In genomic region chr6:29943053-29943966, GRCh38 we compare ENCODE assay signal across 8 cellular contexts.
A peak's percentile ranks its signal among the peaks of the same experiment; 100 is the strongest.
DNase-seq lines count a peak whose midpoint lies in the region; ATAC-seq and TF ChIP-seq lines count a peak whose summit lies in the region.

No MANE protein-coding gene starts in this region.

- H3K36me3 ChIP-seq in RWPE2 (ENCODE audit: low read depth) (peaks cover 31% of the 10 kb centered on the region), endocrine pancreas (ENCODE audit: control insufficient read depth, insufficient read depth, low read length) (no peaks in the 10 kb centered on the region)

- H3K4me1 ChIP-seq in RWPE2 (ENCODE audit: insufficient read depth, poor library complexity, severe bottlenecking) (peaks cover 5% of the 10 kb centered on the region), endocrine pancreas (ENCODE audit: control insufficient read depth, insufficient read depth, low read length) (peaks cover 5% of the 10 kb centered on the region)

- H3K36me3 Mint-ChIP-seq in nephron (ENCODE audit: low read depth), result peaks cover 22% of the 10 kb centered on the region

- peaks cover 28% of the 10 kb centered on the region for H3K4me1 Mint-ChIP-seq in nephron

- peaks cover 21% of the 10 kb centered on the region for H3K27me3 Mint-ChIP-seq in nephron (ENCODE audit: low read depth)

- H3K9me3 ChIP-seq in RWPE2 (ENCODE audit: severe bottlenecking) (no peaks in the 10 kb centered on the region), endocrine pancreas (ENCODE audit: control insufficient read depth, low read length) (no peaks in the 10 kb centered on the region)

- ATAC-seq in RWPE2 (ENCODE audit: low read depth), result peak; percentile 12; the same call in 2 of the 3 replicates

- H3K4me3 ChIP-seq in RWPE2 (ENCODE audit: severe bottlenecking) (peak overlapping the region; percentile 56), endocrine pancreas (ENCODE audit: control insufficient read depth, insufficient read depth, low read length) (peak overlapping the region; percentile 53)

- no peaks in the 10 kb centered on the region for H3K9me3 Mint-ChIP-seq in nephron

- H3K27ac Mint-ChIP-seq in nephron, result peak overlapping the region in 1 of 3 experiments; percentile 55

- H3K27ac ChIP-seq in RWPE2 (ENCODE audit: poor library complexity, severe bottlenecking), result peak overlapping the region; percentile 45

- DNase-seq in activated T-cell treated with anti-CD3 and anti-CD28 coated beads for 1 hour (ENCODE audit: low read depth) (peak; percentile 30), RWPE2 (ENCODE audit: low spot score) (no peak), NCI-H128 (lab: John Stamatoyannopoulos, UW; ENCODE audit: unreplicated experiment) (no peak), NCI-H2107 treated with DMSO at 0.1 percent for 48 hours (lab: John Stamatoyannopoulos, UW; ENCODE audit: unreplicated experiment) (no peak)
- DNase-seq in activated T-cell treated with anti-CD3 and anti-CD28 coated beads, Interleukin-2, amount 50 U/mL, for 1 hour, result no peak
- DNase-seq in effector CD4-positive, alpha-beta T cell, result no peak

- no peak for TF ChIP-seq CTCF in RWPE2 (IDR thresholded peaks at IDR 0.05; ENCODE audit: poor library complexity, severe bottlenecking)
- TF ChIP-seq CTCF in nephron (IDR thresholded peaks at IDR 0.05; ENCODE audit: unreplicated experiment in 3 of 3), result no peak

- peak overlapping the region; percentile 89 to 95 (median 95) for H3K4me3 Mint-ChIP-seq in nephron

- H3K9ac ChIP-seq in endocrine pancreas (ENCODE audit: control insufficient read depth, insufficient read depth, low read length), result peak overlapping the region; percentile 60

- H3K27me3 ChIP-seq in RWPE2 (ENCODE audit: insufficient read depth, poor library complexity, severe bottlenecking), result no peaks in the 10 kb centered on the region
- H3K27me3 ChIP-seq in endocrine pancreas (ENCODE audit: control insufficient read depth, insufficient read depth, low read length), result no peaks in the 10 kb centered on the region
